Comparison of ENCODE assay signal across 1 cellular context in the genomic region with DNA sequence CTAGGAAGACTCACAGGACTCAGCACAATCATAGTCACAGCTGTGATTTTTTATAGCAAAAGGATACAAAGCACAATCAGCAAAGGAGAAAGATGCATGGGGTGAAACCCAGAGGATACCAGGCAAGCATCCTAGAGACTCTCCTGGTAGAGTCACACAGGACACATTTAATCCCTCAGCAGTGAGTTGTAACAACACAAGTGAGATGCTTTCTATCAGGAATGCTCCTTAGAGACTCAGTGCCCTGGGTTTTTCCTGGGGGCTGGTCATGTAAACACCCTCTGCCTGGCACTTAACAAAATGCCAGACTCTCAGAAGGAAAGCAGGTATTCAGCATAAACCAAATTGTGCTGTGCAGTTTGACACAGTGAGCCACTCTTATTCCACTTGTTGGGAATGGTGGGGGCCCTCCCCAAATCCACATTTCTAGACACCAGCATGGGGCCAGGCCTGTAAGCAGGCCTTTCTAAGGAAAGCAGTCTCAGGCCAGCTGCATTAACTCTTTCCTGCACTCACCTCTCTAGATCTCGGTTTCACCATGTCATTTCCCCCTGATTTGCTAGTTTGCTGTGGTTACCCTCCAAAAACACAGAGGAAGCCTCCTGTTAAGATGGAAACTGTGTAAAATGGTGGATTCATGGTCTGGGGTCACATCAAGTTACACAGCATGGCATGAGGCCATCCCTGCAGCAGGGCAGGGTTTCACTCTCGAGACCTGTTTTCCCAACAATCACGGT.
TF ChIP-seq lines count a peak whose summit lies in the region.

No MANE protein-coding gene starts in this region.

TF ChIP-seq in IMR-90, 13 proteins besides CTCF, POLR2A, EP300 and RAD21:
- TF ChIP-seq BHLHE40 (IDR thresholded peaks at IDR 0.05; ENCODE audit: low read depth, low read length): no peak
- TF ChIP-seq SMC3 (IDR thresholded peaks at IDR 0.05; ENCODE audit: low read depth, low read length): no peak
- TF ChIP-seq, protein P1, sequence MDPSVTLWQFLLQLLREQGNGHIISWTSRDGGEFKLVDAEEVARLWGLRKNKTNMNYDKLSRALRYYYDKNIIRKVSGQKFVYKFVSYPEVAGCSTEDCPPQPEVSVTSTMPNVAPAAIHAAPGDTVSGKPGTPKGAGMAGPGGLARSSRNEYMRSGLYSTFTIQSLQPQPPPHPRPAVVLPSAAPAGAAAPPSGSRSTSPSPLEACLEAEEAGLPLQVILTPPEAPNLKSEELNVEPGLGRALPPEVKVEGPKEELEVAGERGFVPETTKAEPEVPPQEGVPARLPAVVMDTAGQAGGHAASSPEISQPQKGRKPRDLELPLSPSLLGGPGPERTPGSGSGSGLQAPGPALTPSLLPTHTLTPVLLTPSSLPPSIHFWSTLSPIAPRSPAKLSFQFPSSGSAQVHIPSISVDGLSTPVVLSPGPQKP (IDR thresholded peaks at IDR 0.05; ENCODE audit: borderline replicate concordance, low read depth, low read length): no peak
- no peak for TF ChIP-seq FOS (IDR thresholded peaks at IDR 0.05; ENCODE audit: low read depth, low read length)
TF ChIP-seq in IMR-90: peak in this region for 0.
